14 cellular contexts compared by ENCODE assay signal in genomic region chr6:57303931-57304681, GRCh38. TPM values are rescaled to one million over a fixed set of nuclear protein-coding genes. Genes with fewer than 3 reads are reported as not detected.
A peak's percentile ranks its signal among the peaks of the same experiment; 100 is the strongest.
DNase-seq lines count a peak whose midpoint lies in the region; ATAC-seq and TF ChIP-seq lines count a peak whose summit lies in the region.
"Had no signal": no experiment of that assay in that cellular context is flagged by ENCODE, and none has a peak within 500 bp of the region (broad histone marks: within the 10 kb centered on the region; RNA-seq: fewer than 3 reads in every experiment).

No MANE protein-coding gene starts in this region.

- WGBS in heart left ventricle, 4 donors, result 72 to 95% (median 83%) methylated on average over 1 of the region's 1 CpG

- no peaks in the 10 kb centered on the region for H3K36me3 Mint-ChIP-seq in activated CD4-positive, alpha-beta T cell treated with anti-CD3 and anti-CD28 coated beads for 36 hours (ENCODE audit: low read depth)
- H3K36me3 Mint-ChIP-seq in activated T-cell treated with anti-CD3 and anti-CD28 coated beads, Interleukin-2, amount 50 U/mL, for 24 hours (ENCODE audit: low read depth), result no peaks in the 10 kb centered on the region
- H3K36me3 Mint-ChIP-seq: activated naive CD4-positive, alpha-beta T cell treated with anti-CD3 and anti-CD28 coated beads, Interleukin-2, amount 50 U/mL, for 72 hours; WTC11 had no signal

- CTCF ChIA-PET in activated CD4-positive, alpha-beta T cell treated with anti-CD3 and anti-CD28 coated beads for 36 hours (lab: Charles Lee), result interaction anchor here (0.7 to 1.5 kb wide), 2 partner anchors 207 to 402 kb away, joined by 3 to 4 read pairs; no protein-coding TSS in a partner anchor

- H3K9me3 ChIP-seq in adipocyte (ENCODE audit: control insufficient read depth, low read length), result no peaks in the 10 kb centered on the region
- no peaks in the 10 kb centered on the region for H3K9me3 ChIP-seq in heart left ventricle

- H3K4me3 ChIP-seq in adipocyte (ENCODE audit: low read length) (no peak overlapping the region), heart left ventricle (no peak overlapping the region), skeletal muscle cell (ENCODE audit: low read depth, low read length) (no peak overlapping the region)

- H3K27me3 ChIP-seq in adipocyte (replicated peaks; ENCODE audit: control insufficient read depth, insufficient read depth, low read length), result no peaks in the 10 kb centered on the region
- no peaks in the 10 kb centered on the region for H3K27me3 ChIP-seq in heart left ventricle

- POLR2A ChIA-PET in activated CD4-positive, alpha-beta T cell treated with anti-CD3 and anti-CD28 coated beads for 36 hours (lab: Charles Lee), result no interaction called here

- intact Hi-C loops in heart left ventricle (cut with DNase I), result loop anchor here in 2 of 10 donors (5.0 kb wide), 2 partner anchors 37 to 42 kb away; no protein-coding TSS in a partner anchor
- intact Hi-C loops in activated CD4-positive, alpha-beta T cell treated with anti-CD3 and anti-CD28 coated beads for 36 hours (cut with DNase I, micrococcal nuclease), result no loop called here

- H3K27me3 Mint-ChIP-seq in activated CD4-positive, alpha-beta T cell treated with anti-CD3 and anti-CD28 coated beads for 36 hours, result peaks cover 9% of the 10 kb centered on the region
- peaks cover 16% of the 10 kb centered on the region for H3K27me3 Mint-ChIP-seq in activated T-cell treated with anti-CD3 and anti-CD28 coated beads, Interleukin-2, amount 50 U/mL, for 24 hours

- no peak for TF ChIP-seq CTCF in heart left ventricle (IDR thresholded peaks at IDR 0.05)

- no peak overlapping the region for H3K4me3 Mint-ChIP-seq in activated CD4-positive, alpha-beta T cell treated with anti-CD3 and anti-CD28 coated beads for 36 hours
- no peak overlapping the region for H3K4me3 Mint-ChIP-seq in activated T-cell treated with anti-CD3 and anti-CD28 coated beads, Interleukin-2, amount 50 U/mL, for 24 hours
- H3K4me3 Mint-ChIP-seq: WTC11 had no signal

- H3K4me1 ChIP-seq in adipocyte (ENCODE audit: control insufficient read depth, insufficient read depth, low read length), result peaks cover 23% of the 10 kb centered on the region
- H3K4me1 ChIP-seq in heart left ventricle, result peaks cover 0 to 18% (median 0%) of the 10 kb centered on the region in 12 donors
- H3K4me1 ChIP-seq: parathyroid adenoma had no signal

- H3K4me1 Mint-ChIP-seq in activated CD4-positive, alpha-beta T cell treated with anti-CD3 and anti-CD28 coated beads for 36 hours, result no peaks in the 10 kb centered on the region
- H3K4me1 Mint-ChIP-seq in activated T-cell treated with anti-CD3 and anti-CD28 coated beads, Interleukin-2, amount 50 U/mL, for 24 hours (ENCODE audit: low read depth), result no peaks in the 10 kb centered on the region
- H3K4me1 Mint-ChIP-seq: WTC11 had no signal

- DNase-seq in EH (ENCODE audit: low read depth) (peak; percentile 65), adipocyte (ENCODE audit: low read depth) (peak; percentile 84), heart left ventricle (no peak), skeletal muscle cell (ENCODE audit: low read depth) (peak; percentile 59), hepatic stellate cell (ENCODE audit: low spot score) (no peak)
- DNase-seq in activated CD4-positive, alpha-beta T cell treated with anti-CD3 and anti-CD28 coated beads for 36 hours, result no peak
- no peak for DNase-seq in activated T-cell treated with anti-CD3 and anti-CD28 coated beads, Interleukin-2, amount 50 U/mL, for 24 hours
- DNase-seq: activated CD8-positive, alpha-beta memory T cell treated with anti-CD3 and anti-CD28 coated beads, Interleukin-2, amount 50 U/mL, for 48 hours; MV-4-11 had no signal

- no peaks in the 10 kb centered on the region for H3K36me3 ChIP-seq in adipocyte (ENCODE audit: control insufficient read depth, insufficient read depth, low read length, severe bottlenecking)
- H3K36me3 ChIP-seq in heart left ventricle, result no peaks in the 10 kb centered on the region

- no peaks in the 10 kb centered on the region for H3K9me3 Mint-ChIP-seq in activated CD4-positive, alpha-beta T cell treated with anti-CD3 and anti-CD28 coated beads for 36 hours (ENCODE audit: low read depth)
- no peaks in the 10 kb centered on the region for H3K9me3 Mint-ChIP-seq in activated T-cell treated with anti-CD3 and anti-CD28 coated beads, Interleukin-2, amount 50 U/mL, for 24 hours
- H3K9me3 Mint-ChIP-seq: activated naive CD4-positive, alpha-beta T cell treated with anti-CD3 and anti-CD28 coated beads, Interleukin-2, amount 50 U/mL, for 72 hours; WTC11 had no signal

- H3K27ac ChIP-seq in heart left ventricle, result peak overlapping the region in 7 of 12 donors; percentile 30 to 83 (median 53)
- H3K27ac ChIP-seq: C4-2B, parathyroid adenoma had no signal

- no peak for TF ChIP-seq POLR2A in heart left ventricle (IDR thresholded peaks at IDR 0.05)

- ATAC-seq in heart left ventricle (peak; percentile 28 to 83 (median 70)), HG03457 (IDR thresholded peaks at IDR 0.05; ENCODE audit: unreplicated experiment) (no peak)
- no peak for ATAC-seq in activated CD4-positive, alpha-beta T cell treated with anti-CD3 and anti-CD28 coated beads for 36 hours
- ATAC-seq: activated naive CD4-positive, alpha-beta T cell treated with anti-CD3 and anti-CD28 coated beads, Interleukin-2, amount 50 U/mL, for 72 hours; WTC11 had no signal

- H3K9ac ChIP-seq in adipocyte (ENCODE audit: low read length), result no peak overlapping the region
- H3K9ac ChIP-seq: parathyroid adenoma had no signal

- no peak overlapping the region for H3K27ac Mint-ChIP-seq in activated CD4-positive, alpha-beta T cell treated with anti-CD3 and anti-CD28 coated beads for 36 hours
- H3K27ac Mint-ChIP-seq in activated T-cell treated with anti-CD3 and anti-CD28 coated beads, Interleukin-2, amount 50 U/mL, for 24 hours, result no peak overlapping the region
- H3K27ac Mint-ChIP-seq: activated naive CD4-positive, alpha-beta T cell treated with anti-CD3 and anti-CD28 coated beads, Interleukin-2, amount 50 U/mL, for 72 hours; WTC11 had no signal

RNA-seq across cellular contexts. Expression of gene PRIM2, which starts 13.3 kb away (rescaled TPM):
- 1 to 10 TPM; 3.1 to 5.4 (median 4.4) TPM for total RNA-seq in heart left ventricle
- polyA plus RNA-seq in heart left ventricle, result 1 to 10 TPM; 1.6 to 4.8 TPM
- 10 to 100 TPM; 36.4 to 42.3 TPM for total RNA-seq in activated CD4-positive, alpha-beta T cell treated with anti-CD3 and anti-CD28 coated beads for 36 hours

Comparison
In these comparisons a context has a peak if more than half of its experiments do, and no peak if none do; other contexts are left out.
1. DNase-seq: peak in EH (single experiment), adipocyte (single experiment) and skeletal muscle cell (single experiment); none in heart left ventricle (0 of 5), activated CD4-positive, alpha-beta T cell treated with anti-CD3 and anti-CD28 coated beads for 36 hours (single experiment), hepatic stellate cell (single experiment) and activated T-cell treated with anti-CD3 and anti-CD28 coated beads, Interleukin-2, amount 50 U/mL, for 24 hours (single experiment).
2. ATAC-seq: peak in heart left ventricle (4 of 4); none in activated CD4-positive, alpha-beta T cell treated with anti-CD3 and anti-CD28 coated beads for 36 hours (single experiment) and HG03457 (single experiment).
3. RNA of gene PRIM2, which starts 13.3 kb away (total RNA-seq): 36.4 to 42.3 TPM in activated CD4-positive, alpha-beta T cell treated with anti-CD3 and anti-CD28 coated beads for 36 hours; 3.1 to 5.4 TPM in heart left ventricle; every median in the first group is over 4 times any median in the second.